Comparison of ENCODE assay signal across 21 cellular contexts in the genomic region with DNA sequence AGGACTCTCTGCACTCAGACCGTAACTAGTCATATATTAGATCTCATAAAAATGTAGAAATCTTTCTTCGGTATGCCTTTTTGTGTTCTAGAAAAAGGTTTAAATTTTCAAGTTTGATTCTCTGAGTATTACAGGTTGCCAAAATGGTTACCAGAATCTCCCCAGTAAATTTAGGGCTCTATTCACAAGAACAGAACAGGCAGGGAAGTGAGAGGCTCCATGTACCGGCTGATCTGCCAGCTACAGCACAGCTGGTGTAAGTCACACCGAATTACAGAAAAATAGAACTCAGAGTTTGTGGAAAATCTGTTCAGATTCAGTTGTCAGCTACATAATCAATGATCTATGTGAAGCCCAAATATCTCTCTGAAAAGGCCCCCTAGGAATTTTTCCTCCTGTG. TPM values are rescaled to one million over a fixed set of nuclear protein-coding genes. Genes with fewer than 3 reads are reported as not detected.
DNase-seq lines count a peak whose midpoint lies in the region; ATAC-seq and TF ChIP-seq lines count a peak whose summit lies in the region.
"Had no signal": no experiment of that assay in that cellular context is flagged by ENCODE, and none has a peak within 500 bp of the region (broad histone marks: within the 10 kb centered on the region; RNA-seq: fewer than 3 reads in every experiment).

No MANE protein-coding gene starts in this region.

- H3K27ac Mint-ChIP-seq in GM23338 (peak overlapping the region; percentile 29; the same call in 1 of the 2 replicates), endodermal cell (no peak overlapping the region), nephron progenitor cell (peak overlapping the region; percentile 89)
- H3K27ac Mint-ChIP-seq: CD4-positive, alpha-beta memory T cell had no signal

- H3K36me3 Mint-ChIP-seq in GM23338 (ENCODE audit: low read depth) (no peaks in the 10 kb centered on the region), endodermal cell (ENCODE audit: low read depth) (no peaks in the 10 kb centered on the region), nephron progenitor cell (ENCODE audit: low read depth) (peaks cover 5% of the 10 kb centered on the region)
- H3K36me3 Mint-ChIP-seq: CD4-positive, alpha-beta memory T cell had no signal

- no peak overlapping the region for H2AFZ ChIP-seq in GM23338

- WGBS in endodermal cell (ENCODE audit: insufficient coverage in 1 of 2, insufficient read length in 1 of 2), 2 experiments, result 75 to 91% methylated on average over 2 to 4 of the region's 4 CpGs
- WGBS in psoas muscle, 3 donors, result 35 to 58% (median 42%) methylated on average over 4 of the region's 4 CpGs

- H3K4me3 ChIP-seq in GM23338, result no peak overlapping the region
- H3K4me3 ChIP-seq in endodermal cell (ENCODE audit: low read length), result no peak overlapping the region
- no peak overlapping the region for H3K4me3 ChIP-seq in breast epithelium
- no peak overlapping the region for H3K4me3 ChIP-seq in psoas muscle
- H3K4me3 ChIP-seq: BLaER1 treated with 17β-estradiol and CSF1 and Interleukin-3, amounts not matched to agents 10 nM and 100 nM; GM12878 had no signal

- H3K79me2 ChIP-seq in GM23338 (replicated peaks; ENCODE audit: insufficient read depth), result no peaks in the 10 kb centered on the region

- peaks cover 10% of the 10 kb centered on the region; the same call in 1 of the 2 replicates for H3K9me2 ChIP-seq in GM23338 (ENCODE audit: insufficient read depth)
- H3K9me2 ChIP-seq: SK-N-SH had no signal

- TF ChIP-seq POLR2A in breast epithelium (IDR thresholded peaks at IDR 0.05), result no peak

- no peak overlapping the region for H3K4me2 ChIP-seq in GM23338
- H3K4me2 ChIP-seq: BLaER1 treated with 17β-estradiol and CSF1 and Interleukin-3, amounts not matched to agents 10 nM and 100 nM; SK-N-SH had no signal

- H3K4me1 Mint-ChIP-seq in GM23338 (peaks cover 17% of the 10 kb centered on the region), endodermal cell (peaks cover 4% of the 10 kb centered on the region), nephron progenitor cell (peaks cover 49% of the 10 kb centered on the region)
- H3K4me1 Mint-ChIP-seq: CD4-positive, alpha-beta memory T cell had no signal

- H3F3A ChIP-seq in GM23338 (replicated peaks; ENCODE audit: low read depth), result no peaks in the 10 kb centered on the region

- H3K27me3 Mint-ChIP-seq in GM23338 (ENCODE audit: insufficient read depth, low read depth, poor library complexity) (no peaks in the 10 kb centered on the region), endodermal cell (ENCODE audit: insufficient read depth) (no peaks in the 10 kb centered on the region), nephron progenitor cell (ENCODE audit: low read depth, poor library complexity) (peaks cover 3% of the 10 kb centered on the region)

- H3K4me3 Mint-ChIP-seq in GM23338, result no peak overlapping the region
- H3K4me3 Mint-ChIP-seq in endodermal cell, result no peak overlapping the region
- no peak overlapping the region for H3K4me3 Mint-ChIP-seq in nephron progenitor cell
- H3K4me3 Mint-ChIP-seq: CD4-positive, alpha-beta memory T cell had no signal

- intact Hi-C loops in breast epithelium (cut with DNase I; ENCODE audit: low total_unique reads), result no loop called here
- intact Hi-C loops in psoas muscle (cut with DNase I), result no loop called here

- in situ Hi-C loops in ACHN (cut with HindIII; ENCODE audit: low pct_ligation_motif_present, low pct_unique_long_range_greater_than_20kb, low sequenced_read_pairs), result no loop called here

- H4K20me1 ChIP-seq in GM23338 (replicated peaks; ENCODE audit: insufficient read depth), result no peaks in the 10 kb centered on the region
- H4K20me1 ChIP-seq: BLaER1 treated with 17β-estradiol and CSF1 and Interleukin-3, amounts not matched to agents 10 nM and 100 nM had no signal

- peaks cover 3% of the 10 kb centered on the region; the same call in 1 of the 3 replicates for H3K9me3 Mint-ChIP-seq in GM23338
- H3K9me3 Mint-ChIP-seq in endodermal cell, result peaks cover 11% of the 10 kb centered on the region
- H3K9me3 Mint-ChIP-seq in nephron progenitor cell, result peaks cover 20% of the 10 kb centered on the region

- H3K4me1 ChIP-seq in GM23338 (ENCODE audit: insufficient read depth) (0 out of 2 replicates have a peak, but pooled peaks cover 3% of the 10 kb centered on the region), endodermal cell (ENCODE audit: control insufficient read depth, insufficient read depth, low read length) (peaks cover 3% of the 10 kb centered on the region), breast epithelium (no peaks in the 10 kb centered on the region), psoas muscle (no peaks in the 10 kb centered on the region)
- H3K4me1 ChIP-seq: Caco-2 had no signal

- no peak for TF ChIP-seq CTCF in GM23338 (conservative IDR thresholded peaks at IDR 0.05; ENCODE audit: low read depth in 2 of 2)
- TF ChIP-seq CTCF in endodermal cell (conservative IDR thresholded peaks at IDR 0.05), result no peak
- no peak for TF ChIP-seq CTCF in nephron progenitor cell (IDR thresholded peaks at IDR 0.05)
- TF ChIP-seq CTCF in breast epithelium (IDR thresholded peaks at IDR 0.05), result no peak
- no peak for TF ChIP-seq CTCF in psoas muscle (IDR thresholded peaks at IDR 0.05)

- no peak overlapping the region for H3K9ac ChIP-seq in endodermal cell (ENCODE audit: extremely low read depth, low read length, poor library complexity, severe bottlenecking)
- H3K9ac ChIP-seq: BLaER1 treated with 17β-estradiol and CSF1 and Interleukin-3, amounts not matched to agents 10 nM and 100 nM; SK-N-SH had no signal

- H3K27ac ChIP-seq in GM23338 (ENCODE audit: low read depth), result no peak overlapping the region
- peak overlapping the region; percentile 62 for H3K27ac ChIP-seq in endodermal cell (ENCODE audit: low read depth, low read length)
- no peak overlapping the region for H3K27ac ChIP-seq in breast epithelium
- H3K27ac ChIP-seq in psoas muscle, result no peak overlapping the region
- H3K27ac ChIP-seq: BLaER1 treated with 17β-estradiol and CSF1 and Interleukin-3, amounts not matched to agents 10 nM and 100 nM had no signal

- H3K9me3 ChIP-seq in endodermal cell (ENCODE audit: control insufficient read depth, low read length), result peaks cover 11% of the 10 kb centered on the region
- H3K9me3 ChIP-seq in breast epithelium, result no peaks in the 10 kb centered on the region
- H3K9me3 ChIP-seq in psoas muscle, result no peaks in the 10 kb centered on the region
- H3K9me3 ChIP-seq: BLaER1 treated with 17β-estradiol and CSF1 and Interleukin-3, amounts not matched to agents 10 nM and 100 nM; Caco-2; SK-N-SH had no signal

- ATAC-seq in GM23338 (no peak), psoas muscle (no peak)
- ATAC-seq: GM12878, HCT116 had no signal

- H3K27me3 ChIP-seq in GM23338 (ENCODE audit: insufficient read depth) (no peaks in the 10 kb centered on the region), endodermal cell (ENCODE audit: control insufficient read depth, insufficient read depth, low read length, poor library complexity, severe bottlenecking) (no peaks in the 10 kb centered on the region), breast epithelium (no peaks in the 10 kb centered on the region), psoas muscle (ENCODE audit: insufficient read depth in 3 of 3, low read length in 2 of 3) (no peaks in the 10 kb centered on the region)
- H3K27me3 ChIP-seq: BLaER1 treated with 17β-estradiol and CSF1 and Interleukin-3, amounts not matched to agents 10 nM and 100 nM had no signal

- no peaks in the 10 kb centered on the region for H3K36me3 ChIP-seq in GM23338 (ENCODE audit: insufficient read depth)
- no peaks in the 10 kb centered on the region for H3K36me3 ChIP-seq in endodermal cell (ENCODE audit: control insufficient read depth, insufficient read depth, low read length)
- H3K36me3 ChIP-seq in breast epithelium, result no peaks in the 10 kb centered on the region
- H3K36me3 ChIP-seq in psoas muscle (ENCODE audit: insufficient read depth in 1 of 2, low read depth in 1 of 2), result no peaks in the 10 kb centered on the region
- H3K36me3 ChIP-seq: BLaER1 treated with 17β-estradiol and CSF1 and Interleukin-3, amounts not matched to agents 10 nM and 100 nM had no signal

- DNase-seq in GM23338 (ENCODE audit: low spot score) (no peak), endodermal cell (no peak), nephron progenitor cell (no peak), superior temporal gyrus (ENCODE audit: extremely low spot score) (peak; percentile 68), breast epithelium (ENCODE audit: low spot score in 2 of 2) (no peak), psoas muscle (no peak), ACHN (no peak)
- DNase-seq: Caco-2; CD4-positive, alpha-beta memory T cell; GDM1; NCI-H1694; NCI-H2081; NCI-H2171; SIG-M5; SK-N-SH had no signal

TF ChIP-seq in GM23338, 12 proteins besides CTCF, POLR2A, EP300 and RAD21 (continues in another document):
- TF ChIP-seq ZNF114 (CRISPR knock-in tag; IDR thresholded peaks at IDR 0.05), result no peak
- TF ChIP-seq ZNF331 (CRISPR knock-in tag; IDR thresholded peaks at IDR 0.05; ENCODE audit: low read depth), result no peak
- TF ChIP-seq JUNB (IDR thresholded peaks at IDR 0.05; ENCODE audit: unreplicated experiment), result no peak
- no peak for TF ChIP-seq EZH2phosphoT487 (IDR thresholded peaks at IDR 0.05; ENCODE audit: unreplicated experiment)

RNA-seq across cellular contexts. Expression of gene FAM81B, which starts 10.4 kb away (rescaled TPM):
- not detected in 2 replicates for total RNA-seq in GM23338 (2014; rRNA removed; shearing (Covaris generic))
- polyA plus RNA-seq in GM23338 (2016; fragmentation: Nextera tagmentation; extraction: Ambion mirVana), result 0.40 TPM in 1 of 2 replicates, not detected in the other
- not detected for total RNA-seq in endodermal cell
- not detected for polyA plus RNA-seq in endodermal cell (2013, experiment 1 of 2)
- 1.0 TPM for polyA plus RNA-seq in endodermal cell (2013, experiment 2 of 2)
- 1 to 10 TPM in 1 of 3 donors, not detected in 2; 2.6 TPM for total RNA-seq in breast epithelium
- total RNA-seq in psoas muscle, result not detected
- not detected for polyA plus RNA-seq in psoas muscle
- total RNA-seq: A172; Caco-2; CD4-positive, alpha-beta memory T cell; GM12878; HT-29 had no signal
- polyA plus RNA-seq: AG04450; CD4-positive, alpha-beta memory T cell; GM12878 had no signal
